Comparison of ENCODE assay signal across 8 cellular contexts in the genomic region with DNA sequence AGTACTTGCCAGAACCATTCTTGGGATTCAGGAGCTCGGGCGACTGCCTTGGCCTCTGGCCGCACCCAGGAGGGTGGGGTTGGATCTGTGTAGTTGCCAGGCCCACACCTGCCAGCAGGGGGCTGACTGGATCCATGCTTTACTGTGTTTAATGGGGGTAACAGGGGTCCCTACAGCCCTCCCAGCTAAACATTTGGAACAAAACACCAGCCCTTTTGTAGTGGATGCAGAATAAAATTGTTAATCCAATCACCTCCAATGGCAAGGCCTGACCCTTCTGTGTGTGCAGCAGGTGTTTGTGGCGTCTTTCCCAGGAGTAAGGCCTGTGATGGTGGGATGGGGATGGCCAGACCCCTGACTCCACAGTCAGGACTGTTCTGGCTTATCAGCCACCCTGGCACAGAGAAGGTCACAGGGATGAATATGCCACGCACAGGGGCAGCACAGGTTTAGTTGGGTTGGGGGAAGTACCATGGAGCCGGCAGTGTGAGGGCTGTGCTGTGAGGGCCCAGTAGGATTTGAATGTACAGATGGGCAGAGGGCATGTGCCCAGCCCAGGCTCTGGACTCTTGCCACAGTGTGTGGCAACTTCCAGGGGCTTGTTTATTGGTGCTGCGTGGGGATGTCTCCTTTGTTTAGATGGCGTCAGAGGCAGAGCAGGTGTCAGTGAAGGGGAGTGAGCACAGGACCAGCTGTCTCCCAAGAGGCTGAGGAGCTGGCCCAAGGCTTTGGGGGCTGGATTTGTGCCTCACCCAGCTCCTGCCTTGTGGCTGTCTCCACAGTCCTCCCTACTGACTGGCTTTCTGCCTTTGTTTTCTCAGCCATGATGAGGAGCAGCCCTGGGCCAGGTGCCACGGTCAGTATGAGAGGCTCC. TPM values are rescaled to one million over a fixed set of nuclear protein-coding genes. Genes with fewer than 3 reads are reported as not detected.
DNase-seq lines count a peak whose midpoint lies in the region; ATAC-seq and TF ChIP-seq lines count a peak whose summit lies in the region.

No MANE protein-coding gene starts in this region.

- no peak overlapping the region for H3K4me3 ChIP-seq in Panc1 (ENCODE audit: low read depth in 2 of 2, low read length in 2 of 2)
- no peak overlapping the region for H3K4me3 ChIP-seq in right atrium auricular region

- H3K9me3 ChIP-seq in Panc1 (ENCODE audit: control insufficient read depth, insufficient read depth, low read depth, low read length) (no peaks in the 10 kb centered on the region), right atrium auricular region (no peaks in the 10 kb centered on the region)

- TF ChIP-seq CTCF in Panc1 (IDR thresholded peaks at IDR 0.05) (peak; percentile 82), right atrium auricular region (IDR thresholded peaks at IDR 0.05) (peak; percentile 60 to 73)

- POLR2A ChIA-PET in Panc1 (lab: Charles Lee): no interaction called here

- in situ Hi-C loops in Panc1 (cut with HindIII; ENCODE audit: low pct_unique_long_range_greater_than_20kb, low sequenced_read_pairs): no loop called here

- peak; percentile 23 for TF ChIP-seq POLR2A in GM18526 (IDR thresholded peaks at IDR 0.05; ENCODE audit: extremely low read depth, insufficient read length)

- H3K27ac ChIP-seq in Panc1 (ENCODE audit: low read length): no peak overlapping the region
- H3K27ac ChIP-seq in right atrium auricular region: peak overlapping the region; percentile 70 to 76

- DNase-seq in AG08395 (ENCODE audit: low spot score) (peak; percentile 62), Panc1 (ENCODE audit: low read depth, low spot score) (no peak), amygdala (lab: John Stamatoyannopoulos, UW) (peak in 53 of 56 donors; percentile 44 to 94 (median 82)), right atrium auricular region (ENCODE audit: low spot score) (peak; percentile 72), retina (peak; percentile 58), HPDE6-E6E7 (ENCODE audit: extremely low spot score) (no peak)

- no peaks in the 10 kb centered on the region; the same call in 1 of the 2 replicates for H3K36me3 ChIP-seq in Panc1 (ENCODE audit: control insufficient read depth, insufficient read depth, low read length)
- H3K36me3 ChIP-seq in right atrium auricular region: peaks cover 72% of the 10 kb centered on the region

- H3K4me1 ChIP-seq in Panc1 (ENCODE audit: control insufficient read depth, insufficient read depth, low read length) (no peaks in the 10 kb centered on the region), right atrium auricular region (peaks cover 0 to 39% of the 10 kb centered on the region in 2 donors)

- CTCF ChIA-PET in Panc1 (lab: Charles Lee): interaction anchor here (1.0 kb wide), 1 partner anchor 10 kb away, joined by 3 read pairs; no protein-coding TSS in a partner anchor

- ATAC-seq in Panc1 (peak; percentile 61), GM21737 (IDR thresholded peaks at IDR 0.05; ENCODE audit: unreplicated experiment) (no peak)

- no TSS peak for BruUV-seq in Panc1 (replicated peaks; lab: Mats Ljungman, UMichigan)

- H3K27me3 ChIP-seq in Panc1 (ENCODE audit: control insufficient read depth, insufficient read depth, low read length) (no peaks in the 10 kb centered on the region), right atrium auricular region (no peaks in the 10 kb centered on the region)

- intact Hi-C loops in Panc1 (cut with micrococcal nuclease; ENCODE audit: unreplicated experiment): no loop called here

RNA-seq across cellular contexts. Expression of gene SUN2, which starts 22.2 kb away (rescaled TPM):
- total RNA-seq in Panc1 (2021; ENCODE audit: unreplicated experiment) (45.1 TPM), right atrium auricular region (100 to 1,000 TPM; 155 to 252 TPM)
- 46.4 TPM for polyA plus RNA-seq in Panc1 (2012; ENCODE audit: insufficient read length)

RNA-seq across cellular contexts. Expression of gene GTPBP1, which starts 27.8 kb away (rescaled TPM):
- 25.5 TPM for total RNA-seq in Panc1 (2021; ENCODE audit: unreplicated experiment)
- 19.5 TPM for polyA plus RNA-seq in Panc1 (2012; ENCODE audit: insufficient read length)
- total RNA-seq in right atrium auricular region: 10 to 100 TPM; 23.2 to 32.2 TPM

RNA-seq across cellular contexts. Expression of gene JOSD1, which starts 32.8 kb away (rescaled TPM):
- total RNA-seq in Panc1 (2021; ENCODE audit: unreplicated experiment): 35.1 TPM
- polyA plus RNA-seq in Panc1 (2012; ENCODE audit: insufficient read length): 34.5 TPM
- 10 to 100 TPM; 20.0 to 37.3 TPM for total RNA-seq in right atrium auricular region

RNA-seq across cellular contexts. Expression of gene TOMM22, which starts 51.8 kb away (rescaled TPM):
- total RNA-seq in Panc1 (2021; ENCODE audit: unreplicated experiment) (111 TPM), right atrium auricular region (10 to 100 TPM; 36.9 to 42.5 TPM)
- polyA plus RNA-seq in Panc1 (2012; ENCODE audit: insufficient read length): 56.0 TPM

Comparison
In these comparisons a context has a peak if more than half of its experiments do, and no peak if none do; other contexts are left out.
1. DNase-seq: peak in AG08395 (single experiment), amygdala (53 of 56), right atrium auricular region (single experiment) and retina (single experiment); none in Panc1 (single experiment) and HPDE6-E6E7 (single experiment).